ENCODE assay signal across 8 cellular contexts in the genomic region with DNA sequence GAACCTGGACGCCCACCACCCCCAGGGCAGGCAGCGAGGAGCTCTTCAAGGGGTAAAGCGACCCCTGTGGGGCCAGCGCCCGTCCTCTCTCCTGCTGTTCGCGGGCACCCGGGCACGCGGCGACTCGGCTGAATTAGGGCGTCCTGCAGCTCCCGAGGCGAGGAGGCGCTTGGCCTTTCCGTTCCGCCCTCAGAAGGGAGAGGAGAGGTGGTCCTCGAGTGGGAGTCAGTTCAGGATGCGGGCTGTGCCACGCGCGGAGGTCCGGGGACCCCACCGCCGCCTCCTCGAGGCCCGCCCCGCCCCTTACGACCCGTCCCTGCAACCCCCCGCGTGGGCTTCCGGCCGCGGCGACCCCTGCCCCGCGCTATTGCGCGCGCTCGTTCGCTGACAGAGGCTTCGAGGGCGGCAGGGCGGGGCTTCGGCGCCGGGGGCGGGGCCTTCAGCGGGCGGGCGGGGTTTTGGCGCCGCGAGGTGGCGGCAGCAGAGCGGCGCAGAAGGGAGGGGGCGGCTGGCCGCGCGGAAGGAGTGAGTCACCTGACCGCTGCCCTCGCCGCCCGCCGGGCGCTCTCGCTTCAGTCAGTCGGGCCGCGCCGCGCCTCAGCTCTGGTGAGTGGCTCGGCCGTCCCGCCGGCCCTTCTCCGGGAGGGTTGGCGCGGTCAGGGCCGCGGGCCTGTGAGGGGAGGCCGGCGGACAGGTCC. TPM values are rescaled to one million over a fixed set of nuclear protein-coding genes. Genes with fewer than 3 reads are reported as not detected.
DNase-seq lines count a peak whose midpoint lies in the region; ATAC-seq, FAIRE-seq and TF ChIP-seq lines count a peak whose summit lies in the region.

A gene (plus strand): TSS at position 575 of the 698 bp plus-strand sequence. CDS start 22,359 bp downstream, outside the sequence.

- H3K4ac ChIP-seq in mesenchymal stem cell (ENCODE audit: low read depth in 1 of 2, low read length in 2 of 2) = peak within 1 kb of the TSS; percentile 49 to 88

- H3K36me3 Mint-ChIP-seq in CD4-positive, alpha-beta T cell (ENCODE audit: low read depth) = peaks cover 17% of the 10 kb centered on the region

- peak within 1 kb of the TSS; percentile 65 to 71 for H2BK12ac ChIP-seq in mesenchymal stem cell (ENCODE audit: low read length in 2 of 2)

- no peaks in the 10 kb centered on the region for H3K9me3 ChIP-seq in CD4-positive, alpha-beta T cell (ENCODE audit: control insufficient read depth, low read length)
- H3K9me3 ChIP-seq in effector memory CD4-positive, alpha-beta T cell (ENCODE audit: control insufficient read depth, low read length) = no peaks in the 10 kb centered on the region
- no peaks in the 10 kb centered on the region for H3K9me3 ChIP-seq in mesenchymal stem cell (ENCODE audit: control insufficient read depth, low read length)

- peak within 1 kb of the TSS; percentile 60 for H3K27ac ChIP-seq in CD4-positive, alpha-beta T cell (ENCODE audit: low read depth, low read length)
- peak within 1 kb of the TSS; percentile 75 for H3K27ac ChIP-seq in effector memory CD4-positive, alpha-beta T cell (ENCODE audit: insufficient read depth, low read length, poor library complexity, severe bottlenecking)
- peak within 1 kb of the TSS; percentile 77 for H3K27ac ChIP-seq in mesenchymal stem cell (ENCODE audit: low read length, poor library complexity, severe bottlenecking)

- peak within 1 kb of the TSS; percentile 86 for H3K27ac Mint-ChIP-seq in CD4-positive, alpha-beta T cell

- no peaks in the 10 kb centered on the region for H3K27me3 Mint-ChIP-seq in CD4-positive, alpha-beta T cell

- DNase-seq in CD4-positive, alpha-beta T cell = peak; percentile 68 to 87 (median 80)
- DNase-seq in HTR-8/SVneo (ENCODE audit: insufficient read length, low spot score) (peak; percentile 84), NOMO-1 (lab: John Stamatoyannopoulos, UW; ENCODE audit: unreplicated experiment in 2 of 2) (peak; percentile 84 to 97), mesenchymal stem cell (peak; percentile 92)
- peak; percentile 76 to 81 (median 78) for DNase-seq in effector memory CD4-positive, alpha-beta T cell
- peak; percentile 88 for DNase-seq in stimulated activated CD8-positive, alpha-beta memory T cell treated with anti-CD3 and anti-CD28 coated beads, Interleukin-12 subunit alpha, Interleukin-12 subunit beta, amount 100 ng/mL, for 4 hours (ENCODE audit: low read depth)

- H3K4me1 ChIP-seq in effector memory CD4-positive, alpha-beta T cell (ENCODE audit: control insufficient read depth, insufficient read depth, low read length, poor library complexity, severe bottlenecking) = peaks cover 19% of the 10 kb centered on the region
- H3K4me1 ChIP-seq in mesenchymal stem cell (ENCODE audit: control insufficient read depth, insufficient read depth, low read depth, low read length) = peaks cover 8% of the 10 kb centered on the region

- H3K79me1 ChIP-seq in mesenchymal stem cell (replicated peaks; ENCODE audit: low read length, poor library complexity, severe bottlenecking) = peaks cover 9% of the 10 kb centered on the region

- peak within 1 kb of the TSS; percentile 93 for H3K9ac ChIP-seq in mesenchymal stem cell (ENCODE audit: low read length)

- TF ChIP-seq CTCF in CD4-positive, alpha-beta T cell (IDR thresholded peaks at IDR 0.05) = peak; percentile 18

- peaks cover 82% of the 10 kb centered on the region for H3K4me1 Mint-ChIP-seq in CD4-positive, alpha-beta T cell (ENCODE audit: low read depth)

- H4K8ac ChIP-seq in mesenchymal stem cell (ENCODE audit: low read length) = peak within 1 kb of the TSS; percentile 78

- peak within 1 kb of the TSS in 1 of 2 experiments; percentile 3 for H3K23ac ChIP-seq in mesenchymal stem cell (ENCODE audit: low read length in 2 of 2)

- POLR2A ChIA-PET in CD4-positive, alpha-beta T cell (lab: Charles Lee) = interaction anchor here (0.7 to 4.4 kb wide), 8 partner anchors 48 to 296 kb away, joined by 3 to 24 read pairs (median 6); a partner anchor contains a TSS
- POLR2A ChIA-PET in activated CD8-positive, alpha-beta memory T cell treated with anti-CD3 and anti-CD28 coated beads for 36 hours (lab: Charles Lee) = interaction anchor here (0.6 to 3.7 kb wide), 8 partner anchors 10 to 225 kb away, joined by 3 to 38 read pairs (median 10); a partner anchor contains a TSS

- peak within 1 kb of the TSS; percentile 54 for H3K4me3 ChIP-seq in effector memory CD4-positive, alpha-beta T cell (ENCODE audit: insufficient read depth, low read depth, low read length, poor library complexity, severe bottlenecking)
- peak within 1 kb of the TSS; percentile 86 to 90 for H3K4me3 ChIP-seq in mesenchymal stem cell (ENCODE audit: insufficient read depth in 1 of 2, low read depth in 1 of 2, low read length in 2 of 2)

- CTCF ChIA-PET in CD4-positive, alpha-beta T cell (lab: Charles Lee) = interaction anchor here (1.0 to 1.9 kb wide), 4 partner anchors 50 to 225 kb away, joined by 3 to 5 read pairs (median 4); a partner anchor contains a TSS
- CTCF ChIA-PET in activated CD8-positive, alpha-beta memory T cell treated with anti-CD3 and anti-CD28 coated beads for 36 hours (lab: Charles Lee) = interaction anchor here (0.7 to 3.1 kb wide), 7 partner anchors 15 to 226 kb away, joined by 3 to 11 read pairs (median 3); no protein-coding TSS in a partner anchor

- H3K27me3 ChIP-seq in CD4-positive, alpha-beta T cell (ENCODE audit: control insufficient read depth, insufficient read depth, low read length) = no peaks in the 10 kb centered on the region
- no peaks in the 10 kb centered on the region for H3K27me3 ChIP-seq in effector memory CD4-positive, alpha-beta T cell (replicated peaks; ENCODE audit: control insufficient read depth, insufficient read depth, low read length, poor library complexity, severe bottlenecking)
- H3K27me3 ChIP-seq in mesenchymal stem cell (ENCODE audit: control insufficient read depth in 1 of 2, insufficient read depth in 1 of 2, low read length in 2 of 2) = no peaks in the 10 kb centered on the region

- H2BK15ac ChIP-seq in mesenchymal stem cell (ENCODE audit: low read depth, poor library complexity, severe bottlenecking) = peak within 1 kb of the TSS; percentile 75

- intact Hi-C loops in CD4-positive, alpha-beta T cell (cut with DNase I, micrococcal nuclease) = loop anchor here (2.0 to 10.0 kb wide), 8 partner anchors 101 to 411 kb away; a partner anchor contains a TSS

- peak within 1 kb of the TSS; percentile 30 for H2AFZ ChIP-seq in mesenchymal stem cell (ENCODE audit: low read depth, low read length)

- peak; percentile 9 for FAIRE-seq in HTR-8/SVneo (lab: Jason Lieb, UNC)

- WGBS in mesenchymal stem cell = 4% methylated on average over 60 of the region's 87 CpGs

- ATAC-seq in CD4-positive, alpha-beta T cell (ENCODE audit: poor library complexity) = peak; percentile 66
- ATAC-seq in GM19467 (IDR thresholded peaks at IDR 0.05; ENCODE audit: unreplicated experiment) = peak; percentile 46

- H2AK5ac ChIP-seq in mesenchymal stem cell (ENCODE audit: low read length, severe bottlenecking) = peak within 1 kb of the TSS; percentile 60

- H3K4me2 ChIP-seq in mesenchymal stem cell (ENCODE audit: low read length, poor library complexity, severe bottlenecking) = peak within 1 kb of the TSS; percentile 72

- no peaks in the 10 kb centered on the region for H3K9me3 Mint-ChIP-seq in CD4-positive, alpha-beta T cell

- H3K4me3 Mint-ChIP-seq in CD4-positive, alpha-beta T cell = peak within 1 kb of the TSS; percentile 92

- H4K91ac ChIP-seq in mesenchymal stem cell (ENCODE audit: low read length) = peak within 1 kb of the TSS; percentile 74

- H2BK5ac ChIP-seq in mesenchymal stem cell (ENCODE audit: low read depth, low read length, poor library complexity, severe bottlenecking) = peak within 1 kb of the TSS; percentile 93

- peak within 1 kb of the TSS; percentile 95 for H2BK120ac ChIP-seq in mesenchymal stem cell (ENCODE audit: low read depth, low read length)

- H3K18ac ChIP-seq in mesenchymal stem cell (ENCODE audit: low read depth in 1 of 2, low read length in 2 of 2) = peak within 1 kb of the TSS; percentile 92 to 98

- peak within 1 kb of the TSS in 1 of 2 experiments; percentile 93 for H3K14ac ChIP-seq in mesenchymal stem cell (ENCODE audit: low read length in 2 of 2)

- H3K36me3 ChIP-seq in effector memory CD4-positive, alpha-beta T cell (ENCODE audit: control insufficient read depth, insufficient read depth, low read length) = no peaks in the 10 kb centered on the region
- H3K36me3 ChIP-seq in mesenchymal stem cell (ENCODE audit: control insufficient read depth in 1 of 2, insufficient read depth in 2 of 2, low read depth in 1 of 2, low read length in 2 of 2) = no peaks in the 10 kb centered on the region

RNA-seq across cellular contexts. Expression of the gene that starts here (rescaled TPM):
- 10 to 100 TPM; 64.4 to 65.9 TPM for total RNA-seq in CD4-positive, alpha-beta T cell
- 10 to 100 TPM; 20.5 to 21.5 TPM for total RNA-seq in activated CD8-positive, alpha-beta memory T cell treated with anti-CD3 and anti-CD28 coated beads for 36 hours
- polyA plus RNA-seq in mesenchymal stem cell (2013, experiment 1 of 2) = 34.9 TPM
- polyA plus RNA-seq in mesenchymal stem cell (2013, experiment 2 of 2) = 36.8 TPM

Comparison
In these comparisons a context has a peak if more than half of its experiments do, and no peak if none do; other contexts are left out.
1. Peak in every context shown above with its lines: DNase-seq, ATAC-seq, H3K4me3 ChIP-seq and H3K27ac ChIP-seq.